Comparison of ENCODE assay signal across 1 cellular context in genomic region chr16:28207425-28207824, GRCh38.
TF ChIP-seq lines count a peak whose summit lies in the region.

No MANE protein-coding gene starts in this region.

TF ChIP-seq in GM12878, 131 proteins besides CTCF, POLR2A, EP300 and RAD21 (continued from another document):
- TF ChIP-seq KAT2A (conservative IDR thresholded peaks at IDR 0.05; ENCODE audit: control insufficient read depth, low read depth, low read length) (no peak), SIX5 (IDR thresholded peaks at IDR 0.05; ENCODE audit: low read depth, low read length, severe bottlenecking) (no peak), ZNF217 (IDR thresholded peaks at IDR 0.05) (no peak), NFIC (IDR thresholded peaks at IDR 0.05; ENCODE audit: low read depth, low read length) (no peak)
TF ChIP-seq in GM12878: peak in this region for 0.
